In the genomic region with DNA sequence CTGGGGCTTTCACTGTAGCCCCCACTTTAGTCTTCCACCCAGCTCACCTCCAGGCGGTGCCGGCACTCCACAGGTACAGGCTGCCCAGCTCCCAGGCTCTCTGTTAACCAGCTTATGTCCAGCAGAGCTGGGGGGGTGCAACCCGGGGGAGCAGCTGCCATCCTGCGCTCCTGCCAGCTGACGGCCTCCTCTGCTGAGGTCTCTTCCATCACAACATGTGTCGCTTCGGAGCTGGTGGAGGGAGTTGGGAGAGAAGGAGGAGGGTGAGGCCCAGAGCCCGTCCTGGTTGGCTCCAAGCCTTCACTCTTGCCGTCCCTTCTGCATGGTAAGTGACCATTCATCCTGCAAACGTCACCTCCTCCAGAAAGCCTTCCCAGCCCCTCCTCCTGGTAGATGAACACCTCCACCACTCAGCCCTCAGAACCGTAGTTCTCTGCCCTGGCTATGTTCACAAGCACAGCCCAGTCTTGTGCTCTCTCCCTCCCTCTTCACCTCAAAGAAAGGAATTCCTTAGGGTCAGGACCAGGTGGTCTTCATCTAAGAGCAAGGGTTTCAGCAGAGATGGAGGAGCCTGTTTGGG, we compare ENCODE assay signal across 9 cellular contexts. TPM values are rescaled to one million over a fixed set of nuclear protein-coding genes. Genes with fewer than 3 reads are reported as not detected.
DNase-seq lines count a peak whose midpoint lies in the region; ATAC-seq, FAIRE-seq and TF ChIP-seq lines count a peak whose summit lies in the region.
"Had no signal": no experiment of that assay in that cellular context is flagged by ENCODE, and none has a peak within 500 bp of the region (broad histone marks: within the 10 kb centered on the region; RNA-seq: fewer than 3 reads in every experiment).

No MANE protein-coding gene starts in this region.

- H3K27me3 Mint-ChIP-seq in astrocyte (ENCODE audit: low read depth, unreplicated experiment) (no peaks in the 10 kb centered on the region), mesothelial cell of epicardium (ENCODE audit: low read depth) (no peaks in the 10 kb centered on the region)

- no peak overlapping the region for H3K9ac ChIP-seq in astrocyte (ENCODE audit: low read length)

- H3K36me3 ChIP-seq in astrocyte (ENCODE audit: insufficient read depth, low read length) = peaks cover 17% of the 10 kb centered on the region
- H3K36me3 ChIP-seq: ovary had no signal

- no peak for TF ChIP-seq RAD21 in A549 (conservative IDR thresholded peaks at IDR 0.05 in 1 of 2, IDR thresholded peaks at IDR 0.05 in 1 of 2)

- CTCF ChIA-PET in A549 (lab: Yijun Ruan, JAX) = interaction anchor here (1.2 to 2.3 kb wide), 5 partner anchors 8 to 120 kb away, joined by 5 to 7 read pairs (median 5); a partner anchor contains a TSS

- DNase-seq in A549 (ENCODE audit: low read depth in 1 of 2, low spot score in 1 of 2) (no peak), HL-60 (ENCODE audit: low read depth in 1 of 2, low spot score in 1 of 2) (no peak), astrocyte (ENCODE audit: low read depth) (no peak), mesothelial cell of epicardium (ENCODE audit: low spot score in 2 of 2, unreplicated experiment in 2 of 2) (no peak), SK-N-DZ (ENCODE audit: low spot score) (no peak), GM10266 (ENCODE audit: extremely low spot score) (no peak), NCI-H2196 treated with DMSO at 0.1 percent for 48 hours (lab: John Stamatoyannopoulos, UW; ENCODE audit: unreplicated experiment) (no peak)

- H3K4me2 ChIP-seq in A549 (peak overlapping the region; percentile 74), astrocyte (ENCODE audit: low read length) (peak overlapping the region; percentile 89)

- FAIRE-seq in A549 (lab: Jason Lieb, UNC) = no peak
- FAIRE-seq in astrocyte (lab: Jason Lieb, UNC) = no peak

- no peak for TF ChIP-seq POLR2A in A549 (IDR thresholded peaks at IDR 0.05; ENCODE audit: low read length)

- H3K4me3 Mint-ChIP-seq in astrocyte (ENCODE audit: unreplicated experiment) (peak overlapping the region; percentile 87), mesothelial cell of epicardium (peak overlapping the region; percentile 81)

- H3K27ac Mint-ChIP-seq in astrocyte (ENCODE audit: unreplicated experiment) = no peak overlapping the region
- H3K27ac Mint-ChIP-seq in mesothelial cell of epicardium = peak overlapping the region; percentile 59

- H3K4me1 Mint-ChIP-seq in astrocyte (ENCODE audit: low read depth, unreplicated experiment) (peaks cover 15% of the 10 kb centered on the region), mesothelial cell of epicardium (peaks cover 19% of the 10 kb centered on the region)

- TF ChIP-seq EP300 in A549 (IDR thresholded peaks at IDR 0.05) = no peak

- no peaks in the 10 kb centered on the region for H3K9me3 ChIP-seq in A549
- no peaks in the 10 kb centered on the region for H3K9me3 ChIP-seq in astrocyte (ENCODE audit: insufficient read depth, low read depth, low read length)
- H3K9me3 ChIP-seq: ovary had no signal

- H3K4me1 ChIP-seq in A549 = peaks cover 5% of the 10 kb centered on the region; the same call in 2 of the 3 replicates
- H3K4me1 ChIP-seq in astrocyte (ENCODE audit: insufficient read depth, low read length) = peaks cover 15% of the 10 kb centered on the region

- H3K79me2 ChIP-seq in astrocyte (ENCODE audit: insufficient read depth, low read length) = peaks cover 15% of the 10 kb centered on the region

- H3K4me3 ChIP-seq in A549 (no peak overlapping the region), HL-60 (replicated peaks; ENCODE audit: insufficient read depth, low read length) (no peak overlapping the region; the same call in 1 of the 2 replicates), astrocyte (ENCODE audit: insufficient read depth, low read depth, low read length) (no peak overlapping the region)

- H3K9me3 Mint-ChIP-seq in astrocyte (ENCODE audit: unreplicated experiment) (no peaks in the 10 kb centered on the region), mesothelial cell of epicardium (no peaks in the 10 kb centered on the region)

- H3K27ac ChIP-seq in A549 = no peak overlapping the region; a peak in 1 of 6 replicates
- H3K27ac ChIP-seq in HL-60 (replicated peaks) = peak overlapping the region; percentile 81
- no peak overlapping the region for H3K27ac ChIP-seq in astrocyte (ENCODE audit: low read depth, low read length)

- POLR2A ChIA-PET in A549 (lab: Yijun Ruan, JAX) = interaction anchor here (1.1 kb wide), 1 partner anchor 30 kb away, joined by 3 read pairs; no protein-coding TSS in a partner anchor

- H3K27me3 ChIP-seq in HL-60 (ENCODE audit: insufficient read depth, poor library complexity, severe bottlenecking) = no peaks in the 10 kb centered on the region
- no peaks in the 10 kb centered on the region for H3K27me3 ChIP-seq in astrocyte (ENCODE audit: insufficient read depth, low read length)
- H3K27me3 ChIP-seq: ovary had no signal

- ATAC-seq in A549 (no peak), HG02759 (IDR thresholded peaks at IDR 0.05; ENCODE audit: unreplicated experiment) (no peak)

- TF ChIP-seq CTCF in A549 (IDR thresholded peaks at IDR 0.05) (no peak), HL-60 (IDR thresholded peaks at IDR 0.05; ENCODE audit: insufficient read depth, low read length) (no peak), astrocyte (IDR thresholded peaks at IDR 0.05; ENCODE audit: insufficient read depth, low read depth, low read length) (no peak), mesothelial cell of epicardium (IDR thresholded peaks at IDR 0.05; ENCODE audit: unreplicated experiment) (no peak), GM10266 (IDR thresholded peaks at IDR 0.05; ENCODE audit: control insufficient read depth, insufficient read depth, low read depth, missing control alignments) (no peak)

- no peak overlapping the region for H2AFZ ChIP-seq in astrocyte (ENCODE audit: low read depth, low read length)

- peaks cover 17% of the 10 kb centered on the region for H3K36me3 Mint-ChIP-seq in astrocyte (ENCODE audit: low read depth, unreplicated experiment)
- peaks cover 10% of the 10 kb centered on the region for H3K36me3 Mint-ChIP-seq in mesothelial cell of epicardium

- WGBS in A549 (ENCODE audit: missing lambda C conversion rate) = 89% methylated on average over 11 of the region's 11 CpGs

- H4K20me1 ChIP-seq in astrocyte (ENCODE audit: insufficient read depth, low read length) = no peaks in the 10 kb centered on the region

RNA-seq across cellular contexts. Expression of a gene that starts 1.6 kb away (rescaled TPM):
- polyA plus RNA-seq in A549 (2011; rRNA removed) (4.6 and 6.4 TPM in 2 replicates), A549 (2017; fragmentation: RNase III; extraction: RNeasy Plus Mini Kit Qiagen cat#74134 plus additional on column Dnase treatment) (5.5 to 7.3 TPM (median 6.6 TPM) in 3 replicates)
- polyA plus RNA-seq in A549 (2012; cell fraction: cytosol; rRNA removed) = 5.3 and 6.1 TPM in 2 replicates
- 25.0 and 32.7 TPM in 2 replicates for polyA plus RNA-seq in A549 (2012; cell fraction: nucleus; rRNA removed)
- 8.1 and 13.8 TPM in 2 replicates for polyA minus RNA-seq in A549 (2011; rRNA and poly(A)+ RNA removed)
- total RNA-seq in astrocyte (9.6 and 10.6 TPM in 2 replicates), mesothelial cell of epicardium (27.1 to 29.8 TPM (median 29.0 TPM) in 3 replicates)
- polyA plus RNA-seq in SK-N-DZ (2014; cell fraction: cytosol; rRNA removed) = 12.0 and 14.9 TPM in 2 replicates
- 42.3 and 58.7 TPM in 2 replicates for polyA plus RNA-seq in SK-N-DZ (2014; cell fraction: nucleus; rRNA removed)

RNA-seq across cellular contexts. Expression of a gene that starts 15.4 kb away (rescaled TPM):
- polyA plus RNA-seq in A549 (2011; rRNA removed) (not detected in 2 replicates), A549 (2017; fragmentation: RNase III; extraction: RNeasy Plus Mini Kit Qiagen cat#74134 plus additional on column Dnase treatment) (not detected in 3 replicates)
- polyA plus RNA-seq in A549 (2012; cell fraction: cytosol; rRNA removed) = not detected in 2 replicates
- 0.29 and 0.37 TPM in 2 replicates for polyA plus RNA-seq in A549 (2012; cell fraction: nucleus; rRNA removed)
- polyA minus RNA-seq in A549 (2011; rRNA and poly(A)+ RNA removed) = not detected in 2 replicates
- total RNA-seq in astrocyte (0.70 and 0.79 TPM in 2 replicates), mesothelial cell of epicardium (0.99 to 1.7 TPM (median 1.2 TPM) in 3 replicates)
- 15.5 and 22.9 TPM in 2 replicates for polyA plus RNA-seq in SK-N-DZ (2014; cell fraction: cytosol; rRNA removed)
- 6.3 and 12.6 TPM in 2 replicates for polyA plus RNA-seq in SK-N-DZ (2014; cell fraction: nucleus; rRNA removed)

RNA-seq across cellular contexts. Expression of a gene that starts 23.4 kb away (rescaled TPM):
- not detected in 2 replicates for polyA plus RNA-seq in A549 (2011; rRNA removed)
- not detected in 2 replicates for polyA plus RNA-seq in A549 (2012; cell fraction: cytosol; rRNA removed)
- 0.02 TPM in 1 of 2 replicates, not detected in the other for polyA plus RNA-seq in A549 (2012; cell fraction: nucleus; rRNA removed)
- polyA plus RNA-seq in A549 (2017; fragmentation: RNase III; extraction: RNeasy Plus Mini Kit Qiagen cat#74134 plus additional on column Dnase treatment) = not detected in 3 replicates
- not detected in 2 replicates for polyA minus RNA-seq in A549 (2011; rRNA and poly(A)+ RNA removed)
- 65.0 and 102 TPM in 2 replicates for total RNA-seq in astrocyte
- total RNA-seq in mesothelial cell of epicardium = 94.3 to 96.8 TPM (median 95.2 TPM) in 3 replicates
- 7.9 and 10.0 TPM in 2 replicates for polyA plus RNA-seq in SK-N-DZ (2014; cell fraction: cytosol; rRNA removed)
- polyA plus RNA-seq in SK-N-DZ (2014; cell fraction: nucleus; rRNA removed) = 55.9 and 111 TPM in 2 replicates

RNA-seq across cellular contexts. Expression of a gene that starts 36.3 kb away (rescaled TPM):
- polyA plus RNA-seq in A549 (2011; rRNA removed) (41.8 and 41.9 TPM in 2 replicates), A549 (2017; fragmentation: RNase III; extraction: RNeasy Plus Mini Kit Qiagen cat#74134 plus additional on column Dnase treatment) (85.0 to 95.9 TPM (median 95.0 TPM) in 3 replicates)
- polyA plus RNA-seq in A549 (2012; cell fraction: cytosol; rRNA removed) = 80.7 and 99.5 TPM in 2 replicates
- polyA plus RNA-seq in A549 (2012; cell fraction: nucleus; rRNA removed) = 97.5 and 115 TPM in 2 replicates
- polyA minus RNA-seq in A549 (2011; rRNA and poly(A)+ RNA removed) = 52.4 and 62.9 TPM in 2 replicates
- total RNA-seq in astrocyte (85.0 and 94.9 TPM in 2 replicates), mesothelial cell of epicardium (62.6 to 70.9 TPM (median 64.5 TPM) in 3 replicates)
- 81.4 and 90.8 TPM in 2 replicates for polyA plus RNA-seq in SK-N-DZ (2014; cell fraction: cytosol; rRNA removed)
- 75.7 and 85.6 TPM in 2 replicates for polyA plus RNA-seq in SK-N-DZ (2014; cell fraction: nucleus; rRNA removed)

RNA-seq across cellular contexts. Expression of a gene that starts 42.6 kb away (rescaled TPM):
- polyA plus RNA-seq in A549 (2011; rRNA removed) (126 and 132 TPM in 2 replicates), A549 (2017; fragmentation: RNase III; extraction: RNeasy Plus Mini Kit Qiagen cat#74134 plus additional on column Dnase treatment) (138 TPM in 3 replicates)
- polyA plus RNA-seq in A549 (2012; cell fraction: cytosol; rRNA removed) = 266 and 297 TPM in 2 replicates
- 269 and 274 TPM in 2 replicates for polyA plus RNA-seq in A549 (2012; cell fraction: nucleus; rRNA removed)
- 62.7 and 104 TPM in 2 replicates for polyA minus RNA-seq in A549 (2011; rRNA and poly(A)+ RNA removed)
- total RNA-seq in astrocyte (59.9 and 67.7 TPM in 2 replicates), mesothelial cell of epicardium (117 to 126 TPM (median 125 TPM) in 3 replicates)
- polyA plus RNA-seq in SK-N-DZ (2014; cell fraction: cytosol; rRNA removed) = 133 and 138 TPM in 2 replicates
- 191 and 245 TPM in 2 replicates for polyA plus RNA-seq in SK-N-DZ (2014; cell fraction: nucleus; rRNA removed)
